ENCODE assay signal across 22 cellular contexts in the genomic region with DNA sequence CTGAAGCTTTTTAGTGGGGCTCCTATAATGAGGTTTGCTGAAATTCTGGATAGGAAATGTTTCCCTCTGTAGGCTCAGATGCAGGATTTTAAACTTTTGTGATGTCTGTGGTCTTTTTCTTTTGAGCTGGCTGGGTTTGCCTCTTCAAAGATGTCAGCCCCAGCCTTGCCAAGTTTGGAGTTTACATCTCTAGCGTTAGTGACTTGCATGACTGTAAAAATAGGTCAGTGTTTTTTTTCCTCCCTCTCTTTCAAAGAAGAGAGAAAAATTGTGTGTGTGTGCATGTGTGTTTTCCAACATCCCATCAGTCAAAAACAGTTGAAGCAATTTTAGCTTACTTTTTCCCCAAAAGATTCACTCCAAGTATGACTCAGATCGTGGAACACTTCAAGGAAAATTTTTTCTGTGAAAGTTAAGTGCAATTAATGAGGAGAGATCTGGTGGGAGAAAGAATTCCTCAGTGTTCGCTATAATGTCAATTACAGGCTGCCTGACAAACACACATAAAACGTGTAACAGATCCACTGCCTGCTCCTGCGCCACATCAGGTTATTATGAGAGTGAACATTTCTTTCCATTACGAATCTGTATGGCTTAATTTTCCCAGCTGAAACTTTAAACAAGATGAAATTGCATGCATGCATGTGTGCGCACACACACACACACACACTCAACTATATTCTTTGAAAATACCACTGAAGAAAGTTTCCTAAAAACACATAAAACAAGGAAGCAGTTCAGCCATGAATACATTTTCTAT. TPM values are rescaled to one million over a fixed set of nuclear protein-coding genes. Genes with fewer than 3 reads are reported as not detected.
DNase-seq lines count a peak whose midpoint lies in the region; ATAC-seq and TF ChIP-seq lines count a peak whose summit lies in the region.
"Had no signal": no experiment of that assay in that cellular context is flagged by ENCODE, and none has a peak within 500 bp of the region (broad histone marks: within the 10 kb centered on the region; RNA-seq: fewer than 3 reads in every experiment).

No MANE protein-coding gene starts in this region.

- CTCF ChIA-PET in RWPE1 (lab: Yijun Ruan, JAX) = interaction anchor here (0.6 to 0.7 kb wide), 2 partner anchors 87 to 290 kb away, joined by 3 to 4 read pairs; no protein-coding TSS in a partner anchor

- peak overlapping the region; percentile 9 for H3K27ac Mint-ChIP-seq in chondrocyte (ENCODE audit: unreplicated experiment)
- H3K27ac Mint-ChIP-seq: activated CD4-positive, alpha-beta T cell treated with anti-CD3 and anti-CD28 coated beads, Interleukin-2, amount 10 ng/mL, durations not matched to agents 7 days and 5 days had no signal

- peaks cover 12% of the 10 kb centered on the region for H3K4me1 Mint-ChIP-seq in chondrocyte (ENCODE audit: low read depth)

- no peak for ATAC-seq in lower lobe of right lung
- no peak for ATAC-seq in HG03139 (IDR thresholded peaks at IDR 0.05; ENCODE audit: unreplicated experiment)
- ATAC-seq: T-cell had no signal

- no peak overlapping the region for H3K4me3 Mint-ChIP-seq in chondrocyte (ENCODE audit: unreplicated experiment)
- H3K4me3 Mint-ChIP-seq: activated CD4-positive, alpha-beta T cell treated with anti-CD3 and anti-CD28 coated beads, Interleukin-2, amount 10 ng/mL, durations not matched to agents 7 days and 5 days; neural crest cell; T-cell had no signal

- H3K36me3 ChIP-seq in KOPT-K1 (ENCODE audit: insufficient read depth, low read length) (no peaks in the 10 kb centered on the region), lower lobe of right lung (no peaks in the 10 kb centered on the region), stomach smooth muscle (ENCODE audit: control insufficient read depth in 2 of 2, insufficient read depth in 2 of 2, low read length in 2 of 2) (no peaks in the 10 kb centered on the region)
- H3K36me3 ChIP-seq: tibial artery had no signal

- no peaks in the 10 kb centered on the region for H3K36me3 Mint-ChIP-seq in chondrocyte (ENCODE audit: low read depth)
- H3K36me3 Mint-ChIP-seq: T-cell had no signal

- peaks cover 16% of the 10 kb centered on the region for H3K27me3 Mint-ChIP-seq in chondrocyte (ENCODE audit: low read depth)
- H3K27me3 Mint-ChIP-seq: activated CD4-positive, alpha-beta T cell treated with anti-CD3 and anti-CD28 coated beads, Interleukin-2, amount 10 ng/mL, durations not matched to agents 7 days and 5 days; T-cell had no signal

- H3K27ac ChIP-seq in KOPT-K1 (ENCODE audit: low read depth, low read length, poor library complexity, severe bottlenecking) (peak overlapping the region; percentile 26), lower lobe of right lung (peak overlapping the region; percentile 41), stomach smooth muscle (ENCODE audit: low read length) (peak overlapping the region; percentile 82), RWPE1 (no peak overlapping the region)

- no peak overlapping the region for H3K4me3 ChIP-seq in lower lobe of right lung
- H3K4me3 ChIP-seq in stomach smooth muscle (ENCODE audit: low read length in 2 of 2) = peak overlapping the region; percentile 17 to 58
- H3K4me3 ChIP-seq: tibial artery had no signal

- TF ChIP-seq CTCF in chondrocyte (IDR thresholded peaks at IDR 0.05) (no peak), lower lobe of right lung (IDR thresholded peaks at IDR 0.05) (no peak), RWPE1 (conservative IDR thresholded peaks at IDR 0.05; ENCODE audit: low read depth) (no peak)

- intact Hi-C loops in lower lobe of right lung (cut with DNase I) = loop anchor here (10.0 kb wide), 1 partner anchor 293 kb away; no protein-coding TSS in a partner anchor

- H3K9ac ChIP-seq in stomach smooth muscle (ENCODE audit: low read length in 2 of 2) = peak overlapping the region; percentile 14 to 36

- H3K27me3 ChIP-seq in lower lobe of right lung (ENCODE audit: low read depth) = no peaks in the 10 kb centered on the region
- H3K27me3 ChIP-seq in stomach smooth muscle (ENCODE audit: control insufficient read depth in 1 of 2, insufficient read depth in 2 of 2, low read length in 2 of 2) = no peaks in the 10 kb centered on the region
- H3K27me3 ChIP-seq: tibial artery had no signal

- DNase-seq in chondrocyte (ENCODE audit: low spot score) (no peak), lower lobe of right lung (no peak), DMS 273 treated with DMSO at 0.1 percent for 48 hours (lab: John Stamatoyannopoulos, UW) (no peak), RWPE1 (ENCODE audit: low spot score) (no peak), NCI-H1694 (lab: John Stamatoyannopoulos, UW) (no peak)
- DNase-seq: activated CD4-positive, alpha-beta T cell treated with anti-CD3 and anti-CD28 coated beads, Interleukin-2, amount 10 ng/mL, durations not matched to agents 7 days and 5 days; activated CD8-positive, alpha-beta memory T cell treated with anti-CD3 and anti-CD28 coated beads, Interleukin-2, amount 50 U/mL, for 48 hours; activated effector memory CD4-positive, alpha-beta T cell treated with anti-CD3 and anti-CD28 coated beads, Interleukin-2, amount 50 U/mL, for 16 hours; DMS79 treated with DMSO at 0.1 percent for 48 hours; effector memory CD4-positive, alpha-beta T cell; hippocampal formation; islet precursor cell; mesendoderm; MV-4-11; NCI-H2029; NCI-H510A; T-cell; tibial artery had no signal

- H3K9me3 Mint-ChIP-seq in chondrocyte (ENCODE audit: low read depth) = no peaks in the 10 kb centered on the region
- H3K9me3 Mint-ChIP-seq: activated CD4-positive, alpha-beta T cell treated with anti-CD3 and anti-CD28 coated beads, Interleukin-2, amount 10 ng/mL, durations not matched to agents 7 days and 5 days; neural crest cell; T-cell had no signal

- no peaks in the 10 kb centered on the region for H3K9me3 ChIP-seq in KOPT-K1 (ENCODE audit: insufficient read depth, low read length, poor library complexity, severe bottlenecking)
- H3K9me3 ChIP-seq in lower lobe of right lung = no peaks in the 10 kb centered on the region
- H3K9me3 ChIP-seq in stomach smooth muscle (ENCODE audit: control insufficient read depth in 2 of 2, low read length in 2 of 2) = no peaks in the 10 kb centered on the region
- H3K9me3 ChIP-seq: tibial artery had no signal

- POLR2A ChIA-PET in RWPE1 (lab: Yijun Ruan, JAX; ENCODE audit: low non-redundant PET) = no interaction called here

- H3K4me1 ChIP-seq in lower lobe of right lung = no peaks in the 10 kb centered on the region
- peaks cover 61% of the 10 kb centered on the region for H3K4me1 ChIP-seq in stomach smooth muscle (ENCODE audit: control insufficient read depth, insufficient read depth, low read length)

RNA-seq across cellular contexts. Expression of a gene that starts 55.6 kb away (rescaled TPM):
- total RNA-seq in chondrocyte (0.17 to 0.36 TPM (median 0.22 TPM) in 3 replicates), lower lobe of right lung (26.6 TPM)

Comparison
In these comparisons a context has a peak if more than half of its experiments do, and no peak if none do; other contexts are left out.
1. RNA of a gene that starts 55.6 kb away (total RNA-seq): 26.6 TPM in lower lobe of right lung (single experiment); 0.17 to 0.36 TPM in chondrocyte; every median in the first group is over 10 times any median in the second.